In genomic region chr7:84175461-84175860, GRCh38 we compare ENCODE assay signal across 26 cellular contexts. TPM values are rescaled to one million over a fixed set of nuclear protein-coding genes. Genes with fewer than 3 reads are reported as not detected.
"Had no signal": no experiment of that assay in that cellular context is flagged by ENCODE, and none has a peak within 500 bp of the region (broad histone marks: within the 10 kb centered on the region; RNA-seq: fewer than 3 reads in every experiment).

No MANE protein-coding gene starts in this region.

- H3K4me2 ChIP-seq: KMS-11 had no signal

- H3K36me3 ChIP-seq: breast epithelium had no signal

- H3K27ac ChIP-seq: breast epithelium, KMS-11, RWPE1, SJCRH30 had no signal

- DNase-seq: activated CD4-positive, alpha-beta T cell treated with anti-CD3 and anti-CD28 coated beads for 4 hours; activated CD8-positive, alpha-beta memory T cell treated with anti-CD3 and anti-CD28 coated beads, Interleukin-2, amount 50 U/mL, for 4 hours; activated CD8-positive, alpha-beta T cell treated with anti-CD3 and anti-CD28 coated beads for 36 hours; activated gamma-delta T cell treated with Interleukin-2 at 50 U/mL for 16 hours; activated naive CD4-positive, alpha-beta T cell treated with anti-CD3 and anti-CD28 coated beads, Interleukin-2, amount 10 ng/mL, durations not matched to agents 7 days and 5 days; activated naive CD8-positive, alpha-beta T cell treated with anti-CD3 and anti-CD28 coated beads for 36 hours; activated T-cell treated with anti-CD3 and anti-CD28 coated beads, Interleukin-2, amount 50 U/mL, for 72 hours; anterior cingulate cortex; caudate nucleus; MV-4-11; NCI-H1092 treated with DMSO at 0.1 percent for 48 hours; NCI-H1417 treated with DMSO at 0.1 percent for 48 hours; NCI-H1694; NCI-H2029; NCI-H2107; NCI-H2227 treated with DMSO at 0.1 percent for 48 hours; NCI-H526; NCI-H82; Right ventricle myocardium superior; SJCRH30 had no signal

- H3K4me1 ChIP-seq: breast epithelium, SJCRH30 had no signal

- H3K27me3 ChIP-seq: breast epithelium, SJCRH30 had no signal

- H3K4me3 ChIP-seq: breast epithelium, SJCRH30 had no signal

- ATAC-seq: activated CD4-positive, CD25-positive, alpha-beta regulatory T cell treated with anti-CD3 and anti-CD28 coated beads, Interleukin-2, amount 50 U/mL, for 24 hours; activated CD8-positive, alpha-beta T cell treated with anti-CD3 and anti-CD28 coated beads for 36 hours; activated T-cell treated with anti-CD3 and anti-CD28 coated beads, Interleukin-2, amount 50 U/mL, for 72 hours; Panc1 had no signal

RNA-seq across cellular contexts. Expression of gene SEMA3A, which starts 19.1 kb away (rescaled TPM):
- total RNA-seq: OCI-LY7 had no signal
